Comparison of ENCODE assay signal across 1 cellular context in genomic region chr10:22340362-22341189, GRCh38.
TF ChIP-seq lines count a peak whose summit lies in the region.

No MANE protein-coding gene starts in this region.

TF ChIP-seq in GM12878, 131 proteins besides CTCF, POLR2A, EP300 and RAD21 (continued from another document and continues in another):
- TF ChIP-seq USF1 (IDR thresholded peaks at IDR 0.05; ENCODE audit: borderline replicate concordance, extremely low read length, insufficient read depth, low read depth, low read length) (no peak), ATF7 (IDR thresholded peaks at IDR 0.05; ENCODE audit: low read depth) (no peak), CEBPZ (IDR thresholded peaks at IDR 0.05; ENCODE audit: low read depth, low read length) (no peak), JUND (IDR thresholded peaks at IDR 0.05; ENCODE audit: low read depth, low read length) (no peak), TCF3 (IDR thresholded peaks at IDR 0.05; ENCODE audit: borderline replicate concordance, insufficient read depth, low read depth, low read length) (no peak), STAT3 (IDR thresholded peaks at IDR 0.05; ENCODE audit: low read depth, low read length) (no peak), MLLT1 (IDR thresholded peaks at IDR 0.05) (peak; percentile 58; the same call in 1 of the 2 replicates), MEF2A (IDR thresholded peaks at IDR 0.05; ENCODE audit: insufficient read depth, low read depth, low read length) (no peak), RCOR1 (conservative IDR thresholded peaks at IDR 0.05; ENCODE audit: low read depth, low read length) (no peak), ETV6 (conservative IDR thresholded peaks at IDR 0.05 in 1 of 2, IDR thresholded peaks at IDR 0.05 in 1 of 2; ENCODE audit: borderline replicate concordance in 1 of 2, low read depth in 1 of 2) (no peak), ATF3 (IDR thresholded peaks at IDR 0.05; ENCODE audit: borderline replicate concordance, extremely low read depth, low read depth, low read length) (no peak), CHD1 (IDR thresholded peaks at IDR 0.05; ENCODE audit: low read depth, low read length) (no peak), HDGF (IDR thresholded peaks at IDR 0.05) (no peak), JUNB (IDR thresholded peaks at IDR 0.05) (no peak), CUX1 (IDR thresholded peaks at IDR 0.05; ENCODE audit: insufficient replicate concordance, low read depth, low read length) (peak; percentile 70), SIX5 (IDR thresholded peaks at IDR 0.05; ENCODE audit: low read depth, low read length, severe bottlenecking) (no peak), MAX (IDR thresholded peaks at IDR 0.05; ENCODE audit: low read depth, low read length) (no peak), NBN (IDR thresholded peaks at IDR 0.05) (no peak), STAT1 (conservative IDR thresholded peaks at IDR 0.05) (no peak), ZNF217 (IDR thresholded peaks at IDR 0.05) (no peak; the same call in 1 of the 2 replicates), TCF12 (IDR thresholded peaks at IDR 0.05; ENCODE audit: low read depth, low read length) (no peak), MTA3 (IDR thresholded peaks at IDR 0.05; ENCODE audit: borderline replicate concordance, low read length) (no peak; the same call in 1 of the 2 replicates), RBBP5 (conservative IDR thresholded peaks at IDR 0.05) (no peak), KDM1A (IDR thresholded peaks at IDR 0.05; ENCODE audit: borderline replicate concordance) (no peak), NFXL1 (IDR thresholded peaks at IDR 0.05; ENCODE audit: borderline replicate concordance) (no peak), IKZF2 (IDR thresholded peaks at IDR 0.05) (no peak; a peak in 1 of 4 replicates), EED (IDR thresholded peaks at IDR 0.05; ENCODE audit: low read depth) (no peak), SRF (IDR thresholded peaks at IDR 0.05; ENCODE audit: low read depth in 2 of 2, low read length in 2 of 2) (no peak), CEBPB (IDR thresholded peaks at IDR 0.05; ENCODE audit: borderline replicate concordance in 1 of 2, low read depth in 2 of 2, low read length in 2 of 2) (no peak), BCL3 (IDR thresholded peaks at IDR 0.05; ENCODE audit: borderline replicate concordance, insufficient read depth, low read depth, low read length, poor library complexity, severe bottlenecking) (no peak), RELA (IDR thresholded peaks at IDR 0.05; ENCODE audit: borderline replicate concordance, partially characterized antibody) (no peak), NR2C2 (IDR thresholded peaks at IDR 0.05; ENCODE audit: borderline replicate concordance, control insufficient read depth, insufficient read length, low read depth) (no peak), NKRF (conservative IDR thresholded peaks at IDR 0.05) (peak; percentile 80), SKIL (IDR thresholded peaks at IDR 0.05; ENCODE audit: low read depth, poor library complexity, severe bottlenecking) (no peak), BCL11A (IDR thresholded peaks at IDR 0.05; ENCODE audit: low read depth, low read length) (no peak)
- TF ChIP-seq, protein P1, sequence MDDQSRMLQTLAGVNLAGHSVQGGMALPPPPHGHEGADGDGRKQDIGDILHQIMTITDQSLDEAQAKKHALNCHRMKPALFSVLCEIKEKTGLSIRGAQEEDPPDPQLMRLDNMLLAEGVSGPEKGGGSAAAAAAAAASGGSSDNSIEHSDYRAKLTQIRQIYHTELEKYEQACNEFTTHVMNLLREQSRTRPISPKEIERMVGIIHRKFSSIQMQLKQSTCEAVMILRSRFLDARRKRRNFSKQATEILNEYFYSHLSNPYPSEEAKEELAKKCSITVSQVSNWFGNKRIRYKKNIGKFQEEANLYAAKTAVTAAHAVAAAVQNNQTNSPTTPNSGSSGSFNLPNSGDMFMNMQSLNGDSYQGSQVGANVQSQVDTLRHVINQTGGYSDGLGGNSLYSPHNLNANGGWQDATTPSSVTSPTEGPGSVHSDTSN (IDR thresholded peaks at IDR 0.05; ENCODE audit: insufficient replicate concordance, low read depth, low read length), result no peak
- TF ChIP-seq, protein P2, sequence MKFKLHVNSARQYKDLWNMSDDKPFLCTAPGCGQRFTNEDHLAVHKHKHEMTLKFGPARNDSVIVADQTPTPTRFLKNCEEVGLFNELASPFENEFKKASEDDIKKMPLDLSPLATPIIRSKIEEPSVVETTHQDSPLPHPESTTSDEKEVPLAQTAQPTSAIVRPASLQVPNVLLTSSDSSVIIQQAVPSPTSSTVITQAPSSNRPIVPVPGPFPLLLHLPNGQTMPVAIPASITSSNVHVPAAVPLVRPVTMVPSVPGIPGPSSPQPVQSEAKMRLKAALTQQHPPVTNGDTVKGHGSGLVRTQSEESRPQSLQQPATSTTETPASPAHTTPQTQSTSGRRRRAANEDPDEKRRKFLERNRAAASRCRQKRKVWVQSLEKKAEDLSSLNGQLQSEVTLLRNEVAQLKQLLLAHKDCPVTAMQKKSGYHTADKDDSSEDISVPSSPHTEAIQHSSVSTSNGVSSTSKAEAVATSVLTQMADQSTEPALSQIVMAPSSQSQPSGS (IDR thresholded peaks at IDR 0.05; ENCODE audit: low read length), result no peak
